Comparison of ENCODE assay signal across 10 cellular contexts in genomic region chr1:113980120-113980519, GRCh38. TPM values are rescaled to one million over a fixed set of nuclear protein-coding genes. Genes with fewer than 3 reads are reported as not detected.
DNase-seq lines count a peak whose midpoint lies in the region; ATAC-seq and TF ChIP-seq lines count a peak whose summit lies in the region.
"Had no signal": no experiment of that assay in that cellular context is flagged by ENCODE, and none has a peak within 500 bp of the region (broad histone marks: within the 10 kb centered on the region; RNA-seq: fewer than 3 reads in every experiment).

No MANE protein-coding gene starts in this region.

- peaks cover 83% of the 10 kb centered on the region for H3K4me1 Mint-ChIP-seq in GM23338
- peaks cover 32 to 46% (median 41%) of the 10 kb centered on the region in 3 donors for H3K4me1 Mint-ChIP-seq in T-cell
- peaks cover 40% of the 10 kb centered on the region for H3K4me1 Mint-ChIP-seq in activated CD8-positive, alpha-beta T cell treated with anti-CD3 and anti-CD28 coated beads, Interleukin-2, amount 10 ng/mL, durations not matched to agents 7 days and 5 days (ENCODE audit: low read depth)

- peaks cover 5% of the 10 kb centered on the region; the same call in 1 of the 2 replicates for H3F3A ChIP-seq in GM23338 (replicated peaks; ENCODE audit: low read depth)

- no peak overlapping the region for H3K27ac ChIP-seq in GM23338 (ENCODE audit: low read depth)
- peak overlapping the region in 14 of 21 experiments; percentile 16 to 80 (median 61) for H3K27ac ChIP-seq in skin epidermis

- H3K9me3 ChIP-seq in iPS-15b (ENCODE audit: control insufficient read depth, insufficient read depth, low read length), result no peaks in the 10 kb centered on the region

- peak overlapping the region; percentile 78 for H3K4me2 ChIP-seq in GM23338

- H3K4me3 ChIP-seq in GM23338 (peak overlapping the region; percentile 23), astrocyte of the cerebellum (ENCODE audit: low read depth, low read length) (peak overlapping the region; percentile 27), iPS-15b (ENCODE audit: low read depth, low read length) (peak overlapping the region; percentile 48), skin epidermis (peak overlapping the region in 6 of 7 experiments; percentile 3 to 28 (median 16))

- H3K27ac Mint-ChIP-seq in GM23338, result no peak overlapping the region
- H3K27ac Mint-ChIP-seq in T-cell, result no peak overlapping the region
- no peak overlapping the region for H3K27ac Mint-ChIP-seq in activated CD8-positive, alpha-beta T cell treated with anti-CD3 and anti-CD28 coated beads, Interleukin-2, amount 10 ng/mL, durations not matched to agents 7 days and 5 days

- ATAC-seq in GM23338 (no peak), T-cell (replicated peaks in 1 of 4) (no peak), HG03521 (IDR thresholded peaks at IDR 0.05; ENCODE audit: unreplicated experiment) (no peak)
- no peak for ATAC-seq in activated CD8-positive, alpha-beta T cell treated with anti-CD3 and anti-CD28 coated beads, Interleukin-2, amount 10 ng/mL, durations not matched to agents 7 days and 5 days

- POLR2A ChIA-PET in T-cell (lab: Charles Lee), result no interaction called here
- POLR2A ChIA-PET in activated CD8-positive, alpha-beta T cell treated with anti-CD3 and anti-CD28 coated beads, Interleukin-2, amount 10 ng/mL, durations not matched to agents 7 days and 5 days (lab: Charles Lee), result no interaction called here

- CTCF ChIA-PET in T-cell (lab: Charles Lee), result no interaction called here
- CTCF ChIA-PET in activated CD8-positive, alpha-beta T cell treated with anti-CD3 and anti-CD28 coated beads, Interleukin-2, amount 10 ng/mL, durations not matched to agents 7 days and 5 days (lab: Charles Lee), result interaction anchor here (2.6 to 6.7 kb wide), 3 partner anchors 146 to 353 kb away, joined by 7 to 81 read pairs (median 15); no protein-coding TSS in a partner anchor

- H3K27me3 ChIP-seq in GM23338 (ENCODE audit: insufficient read depth) (no peaks in the 10 kb centered on the region), iPS-15b (ENCODE audit: control insufficient read depth, insufficient read depth, low read length) (no peaks in the 10 kb centered on the region)

- H3K9me3 Mint-ChIP-seq in GM23338, result peaks cover 17% of the 10 kb centered on the region; the same call in 2 of the 3 replicates
- no peaks in the 10 kb centered on the region for H3K9me3 Mint-ChIP-seq in T-cell
- H3K9me3 Mint-ChIP-seq in activated CD8-positive, alpha-beta T cell treated with anti-CD3 and anti-CD28 coated beads, Interleukin-2, amount 10 ng/mL, durations not matched to agents 7 days and 5 days (ENCODE audit: insufficient read depth), result no peaks in the 10 kb centered on the region
- H3K9me3 Mint-ChIP-seq: naive B cell had no signal

- H3K4me1 ChIP-seq in GM23338 (ENCODE audit: insufficient read depth) (peaks cover 60% of the 10 kb centered on the region), iPS-15b (ENCODE audit: control insufficient read depth, insufficient read depth, low read length) (peaks cover 39% of the 10 kb centered on the region)

- no peaks in the 10 kb centered on the region; the same call in 1 of the 2 replicates for H3K36me3 ChIP-seq in GM23338 (ENCODE audit: insufficient read depth)
- H3K36me3 ChIP-seq in iPS-15b (ENCODE audit: control insufficient read depth, insufficient read depth, low read length), result peaks cover 8% of the 10 kb centered on the region

- TF ChIP-seq CTCF in GM23338 (conservative IDR thresholded peaks at IDR 0.05; ENCODE audit: low read depth in 2 of 2), result no peak
- TF ChIP-seq CTCF in astrocyte of the cerebellum (IDR thresholded peaks at IDR 0.05; ENCODE audit: low read depth, low read length, missing control alignments), result no peak

- no peaks in the 10 kb centered on the region for H4K20me1 ChIP-seq in GM23338 (replicated peaks; ENCODE audit: insufficient read depth)

- H3K27me3 Mint-ChIP-seq in GM23338 (ENCODE audit: insufficient read depth, low read depth, poor library complexity) (peaks cover 23% of the 10 kb centered on the region), T-cell (no peaks in the 10 kb centered on the region)
- no peaks in the 10 kb centered on the region for H3K27me3 Mint-ChIP-seq in activated CD8-positive, alpha-beta T cell treated with anti-CD3 and anti-CD28 coated beads, Interleukin-2, amount 10 ng/mL, durations not matched to agents 7 days and 5 days (ENCODE audit: low read depth)
- H3K27me3 Mint-ChIP-seq: naive B cell had no signal

- no peak overlapping the region for H2AFZ ChIP-seq in GM23338

- DNase-seq in GM23338 (ENCODE audit: low spot score) (no peak), astrocyte of the cerebellum (ENCODE audit: low read depth) (no peak), T-cell (no peak), KBM-7 (no peak)
- DNase-seq in activated CD8-positive, alpha-beta T cell treated with anti-CD3 and anti-CD28 coated beads, Interleukin-2, amount 10 ng/mL, durations not matched to agents 7 days and 5 days, result no peak
- DNase-seq: naive B cell, T1000 had no signal

- H3K36me3 Mint-ChIP-seq in GM23338 (ENCODE audit: low read depth), result peaks cover 40% of the 10 kb centered on the region
- H3K36me3 Mint-ChIP-seq in T-cell, result peaks cover 17% of the 10 kb centered on the region
- peaks cover 17% of the 10 kb centered on the region for H3K36me3 Mint-ChIP-seq in activated CD8-positive, alpha-beta T cell treated with anti-CD3 and anti-CD28 coated beads, Interleukin-2, amount 10 ng/mL, durations not matched to agents 7 days and 5 days (ENCODE audit: low read depth)

- H3K9ac ChIP-seq in iPS-15b (ENCODE audit: low read depth, low read length), result peak overlapping the region; percentile 27

- H3K79me2 ChIP-seq in GM23338 (replicated peaks; ENCODE audit: insufficient read depth), result peaks cover 10% of the 10 kb centered on the region; the same call in 1 of the 2 replicates

- H3K9me2 ChIP-seq in GM23338 (ENCODE audit: insufficient read depth), result no peaks in the 10 kb centered on the region

- H3K4me3 Mint-ChIP-seq in GM23338 (peak overlapping the region; percentile 61; the same call in 2 of the 3 replicates), T-cell (no peak overlapping the region)
- no peak overlapping the region for H3K4me3 Mint-ChIP-seq in activated CD8-positive, alpha-beta T cell treated with anti-CD3 and anti-CD28 coated beads, Interleukin-2, amount 10 ng/mL, durations not matched to agents 7 days and 5 days
- H3K4me3 Mint-ChIP-seq: naive B cell had no signal

- in situ Hi-C loops in astrocyte of the cerebellum (cut with HindIII; ENCODE audit: low sequenced_read_pairs) (no loop called here), KBM-7 (cut with MboI; ENCODE audit: low pct_unique_long_range_greater_than_20kb, low sequenced_read_pairs) (loop anchor here (25.0 kb wide), 1 partner anchor 307 kb away; no protein-coding TSS in a partner anchor)

TF ChIP-seq in GM23338, 12 proteins besides CTCF, POLR2A, EP300 and RAD21 (continues in another document):
- TF ChIP-seq REST (IDR thresholded peaks at IDR 0.05; ENCODE audit: unreplicated experiment) (no peak), ETS1 (IDR thresholded peaks at IDR 0.05) (no peak), EZH2phosphoT487 (IDR thresholded peaks at IDR 0.05; ENCODE audit: unreplicated experiment) (no peak), NANOG (IDR thresholded peaks at IDR 0.05; ENCODE audit: borderline replicate concordance) (no peak), ZNF331 (CRISPR knock-in tag; IDR thresholded peaks at IDR 0.05; ENCODE audit: low read depth) (no peak), EZH2 (IDR thresholded peaks at IDR 0.05; ENCODE audit: low read depth, unreplicated experiment) (no peak)

RNA-seq across cellular contexts. Expression of gene OLFML3, which starts 0.8 kb away (rescaled TPM):
- total RNA-seq in GM23338 (2014; rRNA removed; shearing (Covaris generic)), result 69.9 and 73.6 TPM in 2 replicates
- polyA plus RNA-seq in GM23338 (2016; fragmentation: Nextera tagmentation; extraction: Ambion mirVana), result 42.8 and 44.7 TPM in 2 replicates
- total RNA-seq in T-cell, result 1 to 10 TPM in 1 of 5 donors, under 1 TPM in 4; 0.23 to 1.2 (median 0.63) TPM
- total RNA-seq in activated CD8-positive, alpha-beta T cell treated with anti-CD3 and anti-CD28 coated beads, Interleukin-2, amount 10 ng/mL, durations not matched to agents 7 days and 5 days, result under 1 TPM; 0.42 to 0.78 TPM

RNA-seq across cellular contexts. Expression of gene HIPK1, which starts 51.0 kb away (rescaled TPM):
- total RNA-seq in GM23338 (2014; rRNA removed; shearing (Covaris generic)), result 44.4 and 47.5 TPM in 2 replicates
- polyA plus RNA-seq in GM23338 (2016; fragmentation: Nextera tagmentation; extraction: Ambion mirVana), result 13.6 and 14.3 TPM in 2 replicates
- 100 to 1,000 TPM in 4 of 5 donors, 10 to 100 TPM in 1; 99.5 to 189 (median 103) TPM for total RNA-seq in T-cell
- total RNA-seq in activated CD8-positive, alpha-beta T cell treated with anti-CD3 and anti-CD28 coated beads, Interleukin-2, amount 10 ng/mL, durations not matched to agents 7 days and 5 days, result 10 to 100 TPM; 89.3 to 92.7 TPM

Comparison
In these comparisons a context has a peak if more than half of its experiments do, and no peak if none do; other contexts are left out.
1. RNA of gene OLFML3, which starts 0.8 kb away (total RNA-seq): 69.9 to 73.6 TPM in GM23338; 0.42 to 0.78 TPM in activated CD8-positive, alpha-beta T cell treated with anti-CD3 and anti-CD28 coated beads, Interleukin-2, amount 10 ng/mL, durations not matched to agents 7 days and 5 days and 0.23 to 1.2 TPM in T-cell; every median in the first group is over 10 times any median in the second.
2. Peak in every context shown above with its lines, with median percentiles within 50 percentile points of each other: H3K4me3 ChIP-seq.